ENCODE assay signal across 1 cellular context in the genomic region with DNA sequence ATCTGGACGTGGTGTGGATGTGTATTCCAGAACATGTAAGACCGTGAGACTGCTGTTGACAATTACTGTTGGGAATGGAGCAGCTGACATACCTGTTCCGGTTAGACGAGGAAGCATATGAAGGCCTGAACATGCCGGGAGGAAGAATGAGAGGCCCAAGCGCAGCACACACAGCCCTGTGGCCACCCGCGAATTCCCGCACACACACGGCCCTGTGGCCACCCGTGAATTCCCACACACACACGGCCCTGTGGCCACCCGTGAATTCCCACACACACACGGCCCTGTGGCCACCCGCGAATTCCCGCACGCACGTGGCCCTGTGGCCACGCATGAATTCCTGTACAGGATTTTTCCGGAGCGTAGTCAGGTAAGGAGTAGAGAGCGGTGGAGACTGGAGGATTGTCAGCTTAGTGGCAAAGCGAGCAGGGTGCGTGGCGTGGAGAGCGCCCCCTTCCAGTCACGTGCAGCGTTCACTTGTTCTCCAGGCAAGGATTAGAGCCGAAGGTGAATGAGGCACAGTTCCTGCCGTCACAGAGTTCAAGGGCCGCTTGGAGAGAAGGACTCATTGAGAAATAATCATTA.
A peak's percentile ranks its signal among the peaks of the same experiment; 100 is the strongest.
TF ChIP-seq lines count a peak whose summit lies in the region.

No MANE protein-coding gene starts in this region.

TF ChIP-seq in H1, 55 proteins besides CTCF, POLR2A, EP300 and RAD21:
- TF ChIP-seq TAF7 (optimal IDR thresholded peaks at IDR 0.05; ENCODE audit: borderline replicate concordance, low read depth, low read length) (no peak), SP1 (IDR thresholded peaks at IDR 0.05; ENCODE audit: low read depth, low read length) (no peak), CREB1 (IDR thresholded peaks at IDR 0.05) (peak; percentile 25; the same call in 1 of the 2 replicates), KDM1A (IDR thresholded peaks at IDR 0.05; ENCODE audit: borderline replicate concordance, low read length) (peak; percentile 39; the same call in 1 of the 2 replicates), BACH1 (IDR thresholded peaks at IDR 0.05; ENCODE audit: low read length) (peak; percentile 35; the same call in 1 of the 2 replicates)
- TF ChIP-seq, protein P1, sequence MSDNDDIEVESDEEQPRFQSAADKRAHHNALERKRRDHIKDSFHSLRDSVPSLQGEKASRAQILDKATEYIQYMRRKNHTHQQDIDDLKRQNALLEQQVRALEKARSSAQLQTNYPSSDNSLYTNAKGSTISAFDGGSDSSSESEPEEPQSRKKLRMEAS (IDR thresholded peaks at IDR 0.05), result peak; percentile 82
- TF ChIP-seq, protein P2, sequence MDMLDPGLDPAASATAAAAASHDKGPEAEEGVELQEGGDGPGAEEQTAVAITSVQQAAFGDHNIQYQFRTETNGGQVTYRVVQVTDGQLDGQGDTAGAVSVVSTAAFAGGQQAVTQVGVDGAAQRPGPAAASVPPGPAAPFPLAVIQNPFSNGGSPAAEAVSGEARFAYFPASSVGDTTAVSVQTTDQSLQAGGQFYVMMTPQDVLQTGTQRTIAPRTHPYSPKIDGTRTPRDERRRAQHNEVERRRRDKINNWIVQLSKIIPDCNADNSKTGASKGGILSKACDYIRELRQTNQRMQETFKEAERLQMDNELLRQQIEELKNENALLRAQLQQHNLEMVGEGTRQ (IDR thresholded peaks at IDR 0.05; ENCODE audit: low read length), result peak; percentile 64
- TF ChIP-seq, protein P3, sequence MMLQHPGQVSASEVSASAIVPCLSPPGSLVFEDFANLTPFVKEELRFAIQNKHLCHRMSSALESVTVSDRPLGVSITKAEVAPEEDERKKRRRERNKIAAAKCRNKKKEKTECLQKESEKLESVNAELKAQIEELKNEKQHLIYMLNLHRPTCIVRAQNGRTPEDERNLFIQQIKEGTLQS (IDR thresholded peaks at IDR 0.05; ENCODE audit: insufficient read depth, low read depth, low read length), result 0 out of 2 replicates have a peak, but pooled peaks have one; percentile 18
TF ChIP-seq in H1: peak in this region for 6.
